ENCODE assay signal across 10 cellular contexts in the genomic region with DNA sequence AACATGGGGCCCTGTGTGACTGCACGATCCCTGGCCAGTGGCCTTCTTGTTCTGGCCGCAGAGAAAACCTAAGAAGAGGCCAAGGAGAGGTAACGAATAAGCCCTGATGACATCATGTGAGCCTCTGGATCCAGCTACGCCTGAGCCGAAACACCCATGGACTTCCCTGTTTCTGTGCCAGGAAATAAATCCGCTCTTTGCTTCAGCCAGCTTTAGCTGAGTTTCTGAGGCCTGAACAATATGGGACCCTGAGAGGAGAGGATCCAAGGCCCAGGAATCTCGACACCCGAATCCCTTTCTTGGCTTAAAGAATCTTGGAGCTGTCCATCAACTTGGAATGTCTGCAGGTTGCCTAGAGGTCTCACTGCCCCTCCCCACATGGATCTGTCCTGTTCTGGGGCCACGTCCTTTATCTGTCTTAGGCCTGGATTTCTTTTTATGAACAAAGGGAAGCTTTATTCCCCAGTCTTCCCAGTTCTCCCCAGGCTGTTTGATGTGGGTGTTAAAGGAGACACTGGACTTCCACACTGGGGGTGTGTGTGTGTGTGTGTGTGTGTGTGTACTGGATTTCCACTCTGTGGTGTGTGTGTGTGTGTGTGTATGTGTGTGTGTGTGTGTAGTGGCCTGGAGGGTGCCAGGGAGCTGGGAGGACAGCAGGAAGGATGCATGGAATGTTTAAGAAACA. TPM values are rescaled to one million over a fixed set of nuclear protein-coding genes. Genes with fewer than 3 reads are reported as not detected.
DNase-seq lines count a peak whose midpoint lies in the region; ATAC-seq and TF ChIP-seq lines count a peak whose summit lies in the region.
"Had no signal": no experiment of that assay in that cellular context is flagged by ENCODE, and none has a peak within 500 bp of the region (broad histone marks: within the 10 kb centered on the region; RNA-seq: fewer than 3 reads in every experiment).

No MANE protein-coding gene starts in this region.

- ATAC-seq in HG02885 (IDR thresholded peaks at IDR 0.05; ENCODE audit: poor library complexity, unreplicated experiment): no peak

- H3K27ac ChIP-seq in esophagus (ENCODE audit: low read depth in 2 of 2, low read length in 1 of 2): peak overlapping the region; percentile 86 to 93
- H3K27ac ChIP-seq in tibial artery: peak overlapping the region; percentile 53 to 68

- H3K4me3 ChIP-seq in esophagus (ENCODE audit: low read depth in 1 of 2, low read length in 2 of 2): no peak overlapping the region
- no peak overlapping the region for H3K4me3 ChIP-seq in tibial artery

- H3K36me3 ChIP-seq in esophagus (ENCODE audit: control insufficient read depth in 2 of 2, insufficient read depth in 2 of 2, low read length in 1 of 2) (no peaks in the 10 kb centered on the region), tibial artery (no peaks in the 10 kb centered on the region)

- no peak for TF ChIP-seq CTCF in tibial artery (IDR thresholded peaks at IDR 0.05)

- WGBS in esophagus, 2 donors: 28 to 36% methylated on average over 9 of the region's 9 CpGs

- H3K4me1 ChIP-seq in esophagus (ENCODE audit: control insufficient read depth in 2 of 2, insufficient read depth in 2 of 2, low read length in 1 of 2) (peaks cover 8 to 24% of the 10 kb centered on the region in 2 donors), tibial artery (peaks cover 0 to 46% (median 40%) of the 10 kb centered on the region in 4 donors)

- H3K27me3 ChIP-seq in esophagus (ENCODE audit: control insufficient read depth in 1 of 2, insufficient read depth in 2 of 2, low read length in 2 of 2) (no peaks in the 10 kb centered on the region), tibial artery (no peaks in the 10 kb centered on the region)

- intact Hi-C loops in tibial artery (cut with DNase I; ENCODE audit: low total_unique reads): no loop called here

- DNase-seq in RPMI7951 (ENCODE audit: low read depth) (peak; percentile 47), midbrain (lab: John Stamatoyannopoulos, UW) (peak; percentile 27), tibial artery (peak; percentile 72 to 81), GF-D8 (lab: John Stamatoyannopoulos, UW) (no peak), cerebellar cortex (ENCODE audit: low spot score) (no peak)
- DNase-seq: activated CD4-positive, alpha-beta T cell treated with anti-CD3 and anti-CD28 coated beads, Interleukin-2, amount 50 U/mL, for 48 hours; NCI-H1105; SHP77 had no signal

- H3K9me3 ChIP-seq in esophagus (ENCODE audit: control insufficient read depth in 2 of 2, insufficient read depth in 1 of 2, low read depth in 1 of 2, low read length in 1 of 2): peaks cover 0 to 2% of the 10 kb centered on the region in 2 donors
- no peaks in the 10 kb centered on the region for H3K9me3 ChIP-seq in tibial artery

RNA-seq across cellular contexts. Expression of gene IER5L, which starts 13.7 kb away (rescaled TPM):
- 11.2 and 21.2 TPM in 2 replicates for total RNA-seq in RPMI7951 (2014; rRNA removed; shearing (Covaris generic))
- 1 to 10 TPM; 5.4 to 8.4 TPM for polyA plus RNA-seq in esophagus

RNA-seq across cellular contexts. Expression of gene PTPA, which starts 53.2 kb away (rescaled TPM):
- 75.8 and 86.1 TPM in 2 replicates for total RNA-seq in RPMI7951 (2014; rRNA removed; shearing (Covaris generic))
- polyA plus RNA-seq in esophagus: 100 to 1,000 TPM in 1 of 2 donors, 10 to 100 TPM in 1; 80.0 to 126 TPM

RNA-seq across cellular contexts. Expression of gene CRAT, which starts 53.8 kb away (rescaled TPM):
- total RNA-seq in RPMI7951 (2014; rRNA removed; shearing (Covaris generic)): 28.7 and 29.9 TPM in 2 replicates
- 10 to 100 TPM; 26.6 to 36.7 TPM for polyA plus RNA-seq in esophagus

Comparison
In these comparisons a context has a peak if more than half of its experiments do, and no peak if none do; other contexts are left out.
1. DNase-seq: peak in RPMI7951 (single experiment), midbrain (single experiment) and tibial artery (2 of 2); none in GF-D8 (single experiment) and cerebellar cortex (single experiment).